11 cellular contexts compared by ENCODE assay signal in the genomic region with DNA sequence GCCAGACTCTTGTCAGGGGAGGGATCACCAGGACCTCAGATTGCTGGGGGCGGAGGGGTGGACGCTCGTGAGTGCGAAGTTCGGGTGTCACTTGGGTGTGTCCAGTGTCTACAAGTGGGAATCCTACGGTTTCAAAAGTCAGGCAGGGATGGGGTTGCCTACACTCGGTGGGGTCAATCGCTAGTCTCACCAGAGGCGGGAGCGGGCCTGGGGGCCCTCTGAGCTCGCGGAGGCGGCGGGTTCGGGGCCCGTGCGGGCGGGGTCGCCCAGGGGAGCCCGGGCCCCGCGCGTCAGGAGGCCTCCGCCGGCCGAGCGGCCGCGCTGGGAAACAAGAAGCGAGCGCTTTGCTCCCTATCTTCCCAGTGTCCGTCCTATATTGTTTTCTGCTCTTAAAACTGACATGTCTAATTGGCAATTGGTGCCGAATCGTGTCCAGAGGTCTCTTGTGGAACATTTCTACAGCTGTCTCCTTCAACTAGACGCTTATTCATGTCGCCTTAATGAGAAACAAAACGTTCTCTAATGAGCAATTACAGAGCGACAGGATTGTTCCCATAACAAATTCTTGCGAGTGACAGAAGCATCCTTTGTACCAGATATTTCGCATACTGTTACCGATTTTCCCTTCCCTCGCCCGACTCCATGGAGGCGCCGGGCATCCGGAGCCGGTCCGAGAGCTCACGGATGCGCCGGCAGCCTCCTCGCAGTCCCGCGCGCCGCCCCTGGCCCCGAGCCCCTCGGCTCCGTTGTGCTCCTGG. TPM values are rescaled to one million over a fixed set of nuclear protein-coding genes. Genes with fewer than 3 reads are reported as not detected.
DNase-seq lines count a peak whose midpoint lies in the region; ATAC-seq and TF ChIP-seq lines count a peak whose summit lies in the region.
"Had no signal": no experiment of that assay in that cellular context is flagged by ENCODE, and none has a peak within 500 bp of the region (broad histone marks: within the 10 kb centered on the region; RNA-seq: fewer than 3 reads in every experiment).

No MANE protein-coding gene starts in this region.

- H2BK15ac ChIP-seq in mesendoderm (replicated peaks; ENCODE audit: low read depth), result no peak overlapping the region

- peak overlapping the region; percentile 54 for H3K9ac ChIP-seq in mesendoderm (ENCODE audit: low read length)
- H3K9ac ChIP-seq: BLaER1 treated with 17β-estradiol and CSF1 and Interleukin-3, amounts not matched to agents 10 nM and 100 nM had no signal

- no peak overlapping the region for H3K4ac ChIP-seq in mesendoderm (ENCODE audit: low read depth, low read length)

- H3K4me3 ChIP-seq in astrocyte of the cerebellum (ENCODE audit: low read depth, low read length), result peak overlapping the region; percentile 18
- no peak overlapping the region for H3K4me3 ChIP-seq in mesendoderm (ENCODE audit: low read length)
- H3K4me3 ChIP-seq: colonic mucosa had no signal

- DNase-seq in AG08396 (ENCODE audit: low spot score) (peak; percentile 28), astrocyte of the cerebellum (ENCODE audit: low read depth) (no peak), mesendoderm (peak; percentile 17), UCSD-AML1 (lab: John Stamatoyannopoulos, UW; ENCODE audit: unreplicated experiment) (no peak), AG20443 (ENCODE audit: low spot score) (no peak), NCI-H526 (lab: John Stamatoyannopoulos, UW) (no peak)
- DNase-seq: colonic mucosa, NCI-H146 had no signal

- peak overlapping the region; percentile 37 for H3K56ac ChIP-seq in mesendoderm (ENCODE audit: low read length)

- H2BK120ac ChIP-seq in mesendoderm (ENCODE audit: low read depth, low read length), result no peak overlapping the region

- no peaks in the 10 kb centered on the region for H3K79me2 ChIP-seq in mesendoderm (ENCODE audit: control insufficient read depth, insufficient read depth, low read length)

- peaks cover 3% of the 10 kb centered on the region for H3K4me1 ChIP-seq in mesendoderm (ENCODE audit: control insufficient read depth, low read depth, low read length)
- H3K4me1 ChIP-seq: colonic mucosa had no signal

- no peak overlapping the region for H3K23ac ChIP-seq in mesendoderm (ENCODE audit: low read length)

- ATAC-seq in GM19397 (IDR thresholded peaks at IDR 0.05; ENCODE audit: unreplicated experiment) (peak; percentile 9), GM19395 (IDR thresholded peaks at IDR 0.05; ENCODE audit: unreplicated experiment) (no peak)

- no peaks in the 10 kb centered on the region for H3K36me3 ChIP-seq in mesendoderm (ENCODE audit: control insufficient read depth, insufficient read depth, low read length)
- H3K36me3 ChIP-seq: BLaER1 treated with 17β-estradiol and CSF1 and Interleukin-3, amounts not matched to agents 10 nM and 100 nM; colonic mucosa had no signal

- TF ChIP-seq CTCF in astrocyte of the cerebellum (IDR thresholded peaks at IDR 0.05; ENCODE audit: low read depth, low read length, missing control alignments), result no peak

- H2BK5ac ChIP-seq in mesendoderm (ENCODE audit: low read length), result no peak overlapping the region

- in situ Hi-C loops in astrocyte of the cerebellum (cut with HindIII; ENCODE audit: low sequenced_read_pairs), result no loop called here

- no peaks in the 10 kb centered on the region for H3K79me1 ChIP-seq in mesendoderm (ENCODE audit: low read length)

- WGBS in mesendoderm (ENCODE audit: extremely low coverage, insufficient coverage, low lambda C conversion rate), result no CpG with 5 or more reads among the region's 59 CpGs

- H3K27ac ChIP-seq in mesendoderm (ENCODE audit: low read depth, low read length), result no peak overlapping the region
- H3K27ac ChIP-seq: BLaER1 treated with 17β-estradiol and CSF1 and Interleukin-3, amounts not matched to agents 10 nM and 100 nM; colonic mucosa had no signal

- H4K5ac ChIP-seq in mesendoderm (ENCODE audit: low read length), result no peak overlapping the region

- H2AK5ac ChIP-seq in mesendoderm (ENCODE audit: low read length), result no peak overlapping the region

- peak overlapping the region; percentile 54 for H3K4me2 ChIP-seq in mesendoderm (ENCODE audit: low read length)
- H3K4me2 ChIP-seq: BLaER1 treated with 17β-estradiol and CSF1 and Interleukin-3, amounts not matched to agents 10 nM and 100 nM had no signal

- peaks cover 76% of the 10 kb centered on the region for H3K27me3 ChIP-seq in mesendoderm (ENCODE audit: insufficient read depth, low read length, poor library complexity)

- H3K18ac ChIP-seq in mesendoderm (ENCODE audit: low read length), result no peak overlapping the region

- no peak overlapping the region for H4K8ac ChIP-seq in mesendoderm (ENCODE audit: low read depth, low read length)

RNA-seq across cellular contexts. Expression of a gene that starts 11.9 kb away (rescaled TPM):
- 0.32 TPM for polyA plus RNA-seq in mesendoderm (2013, experiment 1 of 2)
- polyA plus RNA-seq in mesendoderm (2013, experiment 2 of 2), result 0.24 TPM

Comparison
In these comparisons a context has a peak if more than half of its experiments do, and no peak if none do; other contexts are left out.
1. DNase-seq: peak in AG08396 (single experiment) and mesendoderm (single experiment); none in astrocyte of the cerebellum (single experiment), UCSD-AML1 (single experiment), AG20443 (single experiment) and NCI-H526 (0 of 2).